ENCODE assay signal across 8 cellular contexts in genomic region chr7:114082567-114082933, GRCh38.
DNase-seq lines count a peak whose midpoint lies in the region; ATAC-seq, FAIRE-seq and TF ChIP-seq lines count a peak whose summit lies in the region.
"Had no signal": no experiment of that assay in that cellular context is flagged by ENCODE, and none has a peak within 500 bp of the region (broad histone marks: within the 10 kb centered on the region; RNA-seq: fewer than 3 reads in every experiment).

No MANE protein-coding gene starts in this region.

- FAIRE-seq in kidney (lab: Jason Lieb, UNC): no peak

- H3K36me3 Mint-ChIP-seq in HFFc6 (ENCODE audit: low read depth): no peaks in the 10 kb centered on the region
- no peaks in the 10 kb centered on the region for H3K36me3 Mint-ChIP-seq in activated CD8-positive, alpha-beta T cell treated with anti-CD3 and anti-CD28 coated beads for 36 hours (ENCODE audit: low read depth)

- POLR2A ChIA-PET in activated CD8-positive, alpha-beta T cell treated with anti-CD3 and anti-CD28 coated beads for 36 hours (lab: Charles Lee): no interaction called here

- DNase-seq in HFFc6: no peak
- DNase-seq in activated CD8-positive, alpha-beta T cell treated with anti-CD3 and anti-CD28 coated beads for 36 hours: peak; percentile 7
- no peak for DNase-seq in kidney
- DNase-seq in spleen: no peak
- no peak for DNase-seq in NCI-H1105 (lab: John Stamatoyannopoulos, UW)
- no peak for DNase-seq in stimulated activated CD4-positive, alpha-beta T cell treated with anti-CD3 and anti-CD28 coated beads, Interleukin-15, amount 100 ng/mL, for 24 hours

- H3K9me3 Mint-ChIP-seq in HFFc6: no peaks in the 10 kb centered on the region; the same call in 1 of the 2 replicates
- no peaks in the 10 kb centered on the region for H3K9me3 Mint-ChIP-seq in activated CD8-positive, alpha-beta T cell treated with anti-CD3 and anti-CD28 coated beads for 36 hours

- peak overlapping the region in 1 of 2 donors; percentile 24 for H3K9ac ChIP-seq in kidney (ENCODE audit: low read length in 2 of 2)

- H3K27me3 ChIP-seq in spleen (replicated peaks in 1 of 7): peaks cover 7 to 92% (median 71%) of the 10 kb centered on the region in 7 donors

- intact Hi-C loops in activated CD8-positive, alpha-beta T cell treated with anti-CD3 and anti-CD28 coated beads for 36 hours (cut with micrococcal nuclease): no loop called here
- intact Hi-C loops in kidney (cut with DNase I) (no loop called here), spleen (cut with DNase I; ENCODE audit: low total_unique reads) (no loop called here)

- H3K4me1 ChIP-seq in kidney (ENCODE audit: control insufficient read depth in 1 of 2, insufficient read depth in 1 of 2, low read depth in 1 of 2, low read length in 2 of 2): peaks cover 5 to 12% of the 10 kb centered on the region in 2 donors
- H3K4me1 ChIP-seq in spleen: peaks cover 13 to 55% (median 52%) of the 10 kb centered on the region in 6 donors

- no peak for TF ChIP-seq POLR2A in spleen (IDR thresholded peaks at IDR 0.05)

- H3K9me3 ChIP-seq in kidney (ENCODE audit: control insufficient read depth in 1 of 2, low read length in 2 of 2) (no peaks in the 10 kb centered on the region), spleen (no peaks in the 10 kb centered on the region)
- H3K9me3 ChIP-seq: mucosa of descending colon had no signal

- peaks cover 28% of the 10 kb centered on the region for H3K4me1 Mint-ChIP-seq in HFFc6 (ENCODE audit: low read depth)
- H3K4me1 Mint-ChIP-seq in activated CD8-positive, alpha-beta T cell treated with anti-CD3 and anti-CD28 coated beads for 36 hours (ENCODE audit: low read depth): peaks cover 32% of the 10 kb centered on the region

- TF ChIP-seq CTCF in HFFc6 (IDR thresholded peaks at IDR 0.05) (no peak), kidney (IDR thresholded peaks at IDR 0.05; ENCODE audit: borderline replicate concordance, extremely low read depth, insufficient read depth) (no peak), spleen (IDR thresholded peaks at IDR 0.05 in 8 of 11, conservative IDR thresholded peaks at IDR 0.05 in 3 of 11) (no peak)
- TF ChIP-seq CTCF in activated CD8-positive, alpha-beta T cell treated with anti-CD3 and anti-CD28 coated beads for 36 hours (IDR thresholded peaks at IDR 0.05): no peak

- no peak for ATAC-seq in activated CD8-positive, alpha-beta T cell treated with anti-CD3 and anti-CD28 coated beads for 36 hours
- no peak for ATAC-seq in GM18502 (IDR thresholded peaks at IDR 0.05; ENCODE audit: poor library complexity, unreplicated experiment)
- ATAC-seq: mucosa of descending colon had no signal

- H3K4me3 Mint-ChIP-seq in HFFc6: peak overlapping the region; percentile 39; the same call in 1 of the 2 replicates
- no peak overlapping the region for H3K4me3 Mint-ChIP-seq in activated CD8-positive, alpha-beta T cell treated with anti-CD3 and anti-CD28 coated beads for 36 hours

- H3K36me3 ChIP-seq in kidney (ENCODE audit: control insufficient read depth in 1 of 2, insufficient read depth in 2 of 2, low read length in 2 of 2) (no peaks in the 10 kb centered on the region), spleen (no peaks in the 10 kb centered on the region)

- H3K27ac Mint-ChIP-seq in HFFc6: no peak overlapping the region
- H3K27ac Mint-ChIP-seq in activated CD8-positive, alpha-beta T cell treated with anti-CD3 and anti-CD28 coated beads for 36 hours: no peak overlapping the region

- H3K4me3 ChIP-seq in kidney (ENCODE audit: low read length in 2 of 2): peak overlapping the region; percentile 68 to 79
- H3K4me3 ChIP-seq in spleen: peak overlapping the region in 6 of 8 donors; percentile 10 to 78 (median 16)

- H3K27me3 Mint-ChIP-seq in HFFc6 (ENCODE audit: insufficient read depth): peaks cover 36% of the 10 kb centered on the region
- H3K27me3 Mint-ChIP-seq in activated CD8-positive, alpha-beta T cell treated with anti-CD3 and anti-CD28 coated beads for 36 hours: peaks cover 64% of the 10 kb centered on the region

- WGBS in spleen, 5 donors: 5 to 9% (median 7%) methylated on average over 15 of the region's 15 CpGs

- no peak overlapping the region for H3K27ac ChIP-seq in kidney (ENCODE audit: low read depth in 2 of 2, low read length in 2 of 2)
- H3K27ac ChIP-seq in spleen: no peak overlapping the region

- CTCF ChIA-PET in activated CD8-positive, alpha-beta T cell treated with anti-CD3 and anti-CD28 coated beads for 36 hours (lab: Charles Lee): no interaction called here
